ENCODE assay signal across 8 cellular contexts in the genomic region with DNA sequence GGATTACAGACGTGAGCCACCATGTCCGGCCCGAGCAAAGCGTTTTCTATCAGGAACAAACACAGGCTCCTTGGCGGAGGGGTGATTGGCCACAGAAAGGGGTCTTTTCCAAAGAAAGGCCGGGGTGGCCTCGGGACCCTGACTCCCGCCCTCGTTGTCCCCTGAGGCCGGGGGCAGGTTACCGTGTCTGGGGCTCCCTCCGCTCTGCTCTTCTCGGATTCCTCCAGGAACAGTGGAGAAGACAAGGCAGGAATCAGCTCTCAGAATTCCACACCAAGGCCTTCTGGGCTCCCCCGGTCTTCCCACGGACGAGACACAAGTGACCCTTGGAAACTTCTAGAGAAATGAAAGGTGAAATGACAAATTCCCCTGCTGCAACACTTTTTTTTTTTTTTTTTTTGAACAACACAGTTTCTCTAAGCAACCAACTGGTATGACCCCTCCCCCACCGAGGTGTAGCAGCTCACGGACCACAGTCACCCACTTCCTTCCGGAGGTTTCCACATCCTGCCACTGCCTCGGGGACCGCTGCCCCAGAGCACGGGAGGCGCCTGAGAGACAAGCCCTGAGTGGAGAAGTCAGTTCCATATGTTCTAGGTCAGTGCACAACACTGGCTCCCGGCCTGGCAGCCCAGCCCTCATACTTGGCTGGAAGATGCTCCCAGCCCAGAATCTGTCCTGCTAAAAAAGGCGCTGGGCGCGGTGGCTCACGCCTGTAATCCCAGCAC.
DNase-seq lines count a peak whose midpoint lies in the region; ATAC-seq and TF ChIP-seq lines count a peak whose summit lies in the region.

No MANE protein-coding gene starts in this region.

- peak; percentile 40 for ATAC-seq in HG02642 (IDR thresholded peaks at IDR 0.05; ENCODE audit: poor library complexity, unreplicated experiment)

- H3K4me3 ChIP-seq in DOHH2 (ENCODE audit: low read length), result peak overlapping the region; percentile 76

- no peak for TF ChIP-seq CTCF in DOHH2 (IDR thresholded peaks at IDR 0.05; ENCODE audit: low read depth, low read length, poor library complexity, severe bottlenecking)

- H3K4me1 ChIP-seq in DOHH2 (ENCODE audit: control insufficient read depth, low read length), result peaks cover 68% of the 10 kb centered on the region

- TF ChIP-seq POLR2A in Raji (IDR thresholded peaks at IDR 0.05; ENCODE audit: insufficient read depth, low read depth, low read length), result peak; percentile 77

- no peaks in the 10 kb centered on the region for H3K27me3 ChIP-seq in DOHH2 (ENCODE audit: control insufficient read depth, low read length)

- H3K9me3 ChIP-seq in DOHH2 (ENCODE audit: control insufficient read depth, insufficient read depth, low read length), result no peaks in the 10 kb centered on the region

- H3K79me2 ChIP-seq in DOHH2 (ENCODE audit: control insufficient read depth, low read length), result peaks cover 67% of the 10 kb centered on the region

- H3K4me2 ChIP-seq in DOHH2 (ENCODE audit: low read length), result peak overlapping the region; percentile 74

- H3K27ac ChIP-seq in DOHH2 (ENCODE audit: low read depth, low read length), result peak overlapping the region; percentile 99

- no peaks in the 10 kb centered on the region for H3K9me2 ChIP-seq in DOHH2 (replicated peaks; ENCODE audit: control insufficient read depth, low read length)

- H4K20me1 ChIP-seq in DOHH2 (ENCODE audit: control insufficient read depth, insufficient read depth, low read depth, low read length), result peaks cover 7% of the 10 kb centered on the region

- peak; percentile 96 for DNase-seq in activated gamma-delta T cell treated with anti-CD3 and anti-CD28 coated beads, Interleukin-2, amount 50 U/mL, for 16 hours (ENCODE audit: low read depth)
- DNase-seq in iris pigment epithelial cell (ENCODE audit: low read depth), result peak; percentile 42
- peak; percentile 67 to 91 (median 74) for DNase-seq in stimulated activated CD4-positive, alpha-beta T cell treated with anti-CD3 and anti-CD28 coated beads, TNF-alpha, amount 100 ng/mL, for 4 hours (ENCODE audit: low read depth in 3 of 3)
- DNase-seq in NCI-H82 (lab: John Stamatoyannopoulos, UW), result no peak
- DNase-seq in NCI-H1092 (lab: John Stamatoyannopoulos, UW), result no peak

- H3F3A ChIP-seq in DOHH2 (ENCODE audit: control insufficient read depth, insufficient read depth), result peaks cover 43% of the 10 kb centered on the region

- H3K36me3 ChIP-seq in DOHH2 (ENCODE audit: control insufficient read depth, low read length), result peaks cover 72% of the 10 kb centered on the region

Comparison
In these comparisons a context has a peak if more than half of its experiments do, and no peak if none do; other contexts are left out.
1. DNase-seq: peak in activated gamma-delta T cell treated with anti-CD3 and anti-CD28 coated beads, Interleukin-2, amount 50 U/mL, for 16 hours (single experiment), iris pigment epithelial cell (single experiment) and stimulated activated CD4-positive, alpha-beta T cell treated with anti-CD3 and anti-CD28 coated beads, TNF-alpha, amount 100 ng/mL, for 4 hours (3 of 3); none in NCI-H82 (single experiment) and NCI-H1092 (single experiment).